8 cellular contexts compared by ENCODE assay signal in genomic region chr20:38165089-38165965, GRCh38. TPM values are rescaled to one million over a fixed set of nuclear protein-coding genes. Genes with fewer than 3 reads are reported as not detected.
A peak's percentile ranks its signal among the peaks of the same experiment; 100 is the strongest.
DNase-seq lines count a peak whose midpoint lies in the region; ATAC-seq and TF ChIP-seq lines count a peak whose summit lies in the region.

Gene TGM2, minus strand, starts transcription at chr20:38165270. Its CDS starts 72 bp downstream, at chr20:38165198.

- no peaks in the 10 kb centered on the region for H3K9me3 ChIP-seq in A673 (ENCODE audit: low read depth, low read length, poor library complexity, severe bottlenecking)
- H3K9me3 ChIP-seq in cardiac muscle cell (ENCODE audit: low read depth), result no peaks in the 10 kb centered on the region

- DNase-seq in A673 (ENCODE audit: low spot score) (peak; percentile 62), RPMI8226 (peak; percentile 82), cardiac muscle cell (ENCODE audit: low read depth in 1 of 2, low spot score in 1 of 2) (peak; percentile 85 to 91), progenitor cell of endocrine pancreas (ENCODE audit: low spot score, unreplicated experiment) (peak; percentile 67), NCI-H187 (lab: John Stamatoyannopoulos, UW) (no peak)
- peak; percentile 58 for DNase-seq in activated naive CD8-positive, alpha-beta T cell treated with anti-CD3 and anti-CD28 coated beads for 36 hours

- no TSS peak for BruUV-seq in A673 (replicated peaks; lab: Mats Ljungman, UMichigan)

- POLR2A ChIA-PET in A673 (lab: Charles Lee; ENCODE audit: low non-redundant PET), result no interaction called here

- H3K36me3 ChIP-seq in A673 (ENCODE audit: insufficient read depth, low read length, poor library complexity, severe bottlenecking) (no peaks in the 10 kb centered on the region), cardiac muscle cell (peaks cover 8% of the 10 kb centered on the region)

- CTCF ChIA-PET in A673 (lab: Charles Lee), result no interaction called here

- H3K27ac Mint-ChIP-seq in activated naive CD8-positive, alpha-beta T cell treated with anti-CD3 and anti-CD28 coated beads for 36 hours, result no peak within 1 kb of the TSS
- peak within 1 kb of the TSS; percentile 78 for H3K27ac Mint-ChIP-seq in progenitor cell of endocrine pancreas

- TF ChIP-seq CTCF in A673 (conservative IDR thresholded peaks at IDR 0.05; ENCODE audit: low read depth, low read length) (peak; percentile 75), cardiac muscle cell (IDR thresholded peaks at IDR 0.05; ENCODE audit: low read depth, low read length) (peak; percentile 80), progenitor cell of endocrine pancreas (IDR thresholded peaks at IDR 0.05; ENCODE audit: unreplicated experiment) (peak; percentile 87)

- H3K4me1 Mint-ChIP-seq in activated naive CD8-positive, alpha-beta T cell treated with anti-CD3 and anti-CD28 coated beads for 36 hours, result peaks cover 8% of the 10 kb centered on the region
- peaks cover 5% of the 10 kb centered on the region for H3K4me1 Mint-ChIP-seq in progenitor cell of endocrine pancreas (ENCODE audit: low read depth)

- H3K4me3 Mint-ChIP-seq in activated naive CD8-positive, alpha-beta T cell treated with anti-CD3 and anti-CD28 coated beads for 36 hours, result no peak within 1 kb of the TSS
- H3K4me3 Mint-ChIP-seq in progenitor cell of endocrine pancreas (ENCODE audit: low read depth), result peak within 1 kb of the TSS; percentile 50

- H3K4me1 ChIP-seq in A673 (ENCODE audit: insufficient read depth, low read length, poor library complexity, severe bottlenecking) (no peaks in the 10 kb centered on the region), cardiac muscle cell (ENCODE audit: low read depth) (peaks cover 25% of the 10 kb centered on the region)

- no peaks in the 10 kb centered on the region for H3K9me3 Mint-ChIP-seq in activated naive CD8-positive, alpha-beta T cell treated with anti-CD3 and anti-CD28 coated beads for 36 hours
- no peaks in the 10 kb centered on the region for H3K9me3 Mint-ChIP-seq in progenitor cell of endocrine pancreas (ENCODE audit: low read depth)

- ATAC-seq in GM18520 (IDR thresholded peaks at IDR 0.05; ENCODE audit: unreplicated experiment) (peak; percentile 77), HG03521 (IDR thresholded peaks at IDR 0.05; ENCODE audit: unreplicated experiment) (peak; percentile 90)

- H3K27me3 ChIP-seq in A673 (replicated peaks; ENCODE audit: insufficient read depth, low read depth, low read length, poor library complexity) (no peaks in the 10 kb centered on the region), cardiac muscle cell (no peaks in the 10 kb centered on the region)

- peaks cover 44% of the 10 kb centered on the region for H3K27me3 Mint-ChIP-seq in activated naive CD8-positive, alpha-beta T cell treated with anti-CD3 and anti-CD28 coated beads for 36 hours
- peaks cover 9% of the 10 kb centered on the region for H3K27me3 Mint-ChIP-seq in progenitor cell of endocrine pancreas

- intact Hi-C loops in A673 (cut with micrococcal nuclease; ENCODE audit: unreplicated experiment), result loop anchor here (1.0 to 5.0 kb wide), 2 partner anchors 93 to 108 kb away; no protein-coding TSS in a partner anchor

- H3K4me3 ChIP-seq in A673 (ENCODE audit: low read depth, low read length, poor library complexity, severe bottlenecking) (peak within 1 kb of the TSS; percentile 35), cardiac muscle cell (peak within 1 kb of the TSS; percentile 41)

- no peaks in the 10 kb centered on the region for H3K36me3 Mint-ChIP-seq in activated naive CD8-positive, alpha-beta T cell treated with anti-CD3 and anti-CD28 coated beads for 36 hours
- no peaks in the 10 kb centered on the region for H3K36me3 Mint-ChIP-seq in progenitor cell of endocrine pancreas (ENCODE audit: insufficient read depth)

- H3K27ac ChIP-seq in A673 (ENCODE audit: low read depth, low read length, poor library complexity, severe bottlenecking) (no peak within 1 kb of the TSS), cardiac muscle cell (no peak within 1 kb of the TSS)

RNA-seq across cellular contexts. Expression of gene TGM2, which starts in this region (rescaled TPM):
- total RNA-seq in A673 (2021) (0.43 and 0.85 TPM in 2 replicates), cardiac muscle cell (144 and 275 TPM in 2 replicates), progenitor cell of endocrine pancreas (0.72 and 1.3 TPM in 2 replicates)
- total RNA-seq in activated naive CD8-positive, alpha-beta T cell treated with anti-CD3 and anti-CD28 coated beads for 36 hours, result not detected
- 119 and 192 TPM in 2 replicates for polyA plus RNA-seq in cardiac muscle cell

Comparison
In these comparisons a context has a peak if more than half of its experiments do, and no peak if none do; other contexts are left out.
1. RNA of gene TGM2 (total RNA-seq): 144 to 275 TPM in cardiac muscle cell; 0.72 to 1.3 TPM in progenitor cell of endocrine pancreas, 0.43 to 0.85 TPM in A673 and not detected in activated naive CD8-positive, alpha-beta T cell treated with anti-CD3 and anti-CD28 coated beads for 36 hours; every median in the first group is over 10 times any median in the second.
2. Peak in DNase-seq and H3K4me3 ChIP-seq in A673; RNA of the gene not detected or under 1 TPM.
3. Peak in DNase-seq in activated naive CD8-positive, alpha-beta T cell treated with anti-CD3 and anti-CD28 coated beads for 36 hours; RNA of the gene not detected or under 1 TPM.
4. DNase-seq: peak in RPMI8226 (single experiment), cardiac muscle cell (2 of 2) and progenitor cell of endocrine pancreas (single experiment); none in NCI-H187 (0 of 2).
5. Peak in every context shown above with its lines, with median percentiles within 50 percentile points of each other: CTCF ChIP-seq.